ENCODE assay signal across 7 cellular contexts in genomic region chr2:234488913-234489451, GRCh38. TPM values are rescaled to one million over a fixed set of nuclear protein-coding genes. Genes with fewer than 3 reads are reported as not detected.
A peak's percentile ranks its signal among the peaks of the same experiment; 100 is the strongest.
DNase-seq lines count a peak whose midpoint lies in the region; ATAC-seq and TF ChIP-seq lines count a peak whose summit lies in the region.

No MANE protein-coding gene starts in this region.

- H3K9me3 Mint-ChIP-seq in activated naive CD4-positive, alpha-beta T cell treated with anti-CD3 and anti-CD28 coated beads, Interleukin-2, amount 50 U/mL, for 24 hours: no peaks in the 10 kb centered on the region

- H3K4me3 Mint-ChIP-seq in activated naive CD4-positive, alpha-beta T cell treated with anti-CD3 and anti-CD28 coated beads, Interleukin-2, amount 50 U/mL, for 24 hours: peak overlapping the region; percentile 81

- no peak for TF ChIP-seq CTCF in MM.1S (IDR thresholded peaks at IDR 0.05; ENCODE audit: low read length)

- peaks cover 53% of the 10 kb centered on the region for H3F3A ChIP-seq in MM.1S (ENCODE audit: insufficient read depth, low read length)

- peak overlapping the region; percentile 91 for H3K27ac ChIP-seq in MM.1S (ENCODE audit: low read length)

- peak overlapping the region; percentile 22; the same call in 1 of the 2 replicates for H2AFZ ChIP-seq in MM.1S (ENCODE audit: low read length)

- no peaks in the 10 kb centered on the region for H3K27me3 Mint-ChIP-seq in activated naive CD4-positive, alpha-beta T cell treated with anti-CD3 and anti-CD28 coated beads, Interleukin-2, amount 50 U/mL, for 24 hours

- H3K9me3 ChIP-seq in MM.1S (replicated peaks; ENCODE audit: insufficient read depth, low read length): no peaks in the 10 kb centered on the region

- H3K9me2 ChIP-seq in MM.1S (replicated peaks; ENCODE audit: insufficient read depth, low read length): no peaks in the 10 kb centered on the region

- peaks cover 23% of the 10 kb centered on the region for H3K79me2 ChIP-seq in MM.1S (ENCODE audit: low read length)

- H3K27me3 ChIP-seq in MM.1S (replicated peaks; ENCODE audit: insufficient read depth, low read length): no peaks in the 10 kb centered on the region

- peaks cover 92% of the 10 kb centered on the region for H3K4me1 Mint-ChIP-seq in activated naive CD4-positive, alpha-beta T cell treated with anti-CD3 and anti-CD28 coated beads, Interleukin-2, amount 50 U/mL, for 24 hours

- peaks cover 4% of the 10 kb centered on the region for H3K36me3 Mint-ChIP-seq in activated naive CD4-positive, alpha-beta T cell treated with anti-CD3 and anti-CD28 coated beads, Interleukin-2, amount 50 U/mL, for 24 hours

- peak; percentile 82 for ATAC-seq in GM21515 (IDR thresholded peaks at IDR 0.05; ENCODE audit: unreplicated experiment)
- ATAC-seq in stimulated activated naive CD8-positive, alpha-beta T cell treated with anti-CD3 and anti-CD28 coated beads, Interleukin-15, Interleukin-2, amounts not matched to agents 100 U/mL and 50 U/mL, for 24 hours: peak; percentile 85
- ATAC-seq in Right ventricle myocardium superior (ENCODE audit: poor library complexity): no peak

- peak overlapping the region; percentile 99 for H3K27ac Mint-ChIP-seq in activated naive CD4-positive, alpha-beta T cell treated with anti-CD3 and anti-CD28 coated beads, Interleukin-2, amount 50 U/mL, for 24 hours

- H3K9ac ChIP-seq in MM.1S (ENCODE audit: low read length): peak overlapping the region; percentile 57

- peak overlapping the region; percentile 47 for H3K4me3 ChIP-seq in MM.1S (ENCODE audit: low read length)

- intact Hi-C loops in Right ventricle myocardium superior (cut with DNase I): no loop called here

- peak overlapping the region; percentile 93 for H3K4me2 ChIP-seq in MM.1S (ENCODE audit: low read depth, low read length)

- H4K20me1 ChIP-seq in MM.1S (ENCODE audit: insufficient read depth, low read length): no peaks in the 10 kb centered on the region

- peaks cover 55% of the 10 kb centered on the region for H3K4me1 ChIP-seq in MM.1S (ENCODE audit: low read length)

- DNase-seq in MM.1S (peak; percentile 79), GDM1 (lab: John Stamatoyannopoulos, UW) (no peak), Right ventricle myocardium superior (no peak), AML-193 (lab: John Stamatoyannopoulos, UW) (no peak)
- DNase-seq in stimulated activated naive CD8-positive, alpha-beta T cell treated with anti-CD3 and anti-CD28 coated beads, Interleukin-15, Interleukin-2, amounts not matched to agents 100 U/mL and 50 U/mL, for 24 hours: peak; percentile 67

- no peaks in the 10 kb centered on the region for H3K36me3 ChIP-seq in MM.1S (replicated peaks; ENCODE audit: insufficient read depth, low read length)

RNA-seq across cellular contexts. Expression of gene ARL4C, which starts 7.9 kb away (rescaled TPM):
- total RNA-seq in Right ventricle myocardium superior: 2.9 TPM

Comparison
In these comparisons a context has a peak if more than half of its experiments do, and no peak if none do; other contexts are left out.
1. DNase-seq: peak in MM.1S (single experiment) and stimulated activated naive CD8-positive, alpha-beta T cell treated with anti-CD3 and anti-CD28 coated beads, Interleukin-15, Interleukin-2, amounts not matched to agents 100 U/mL and 50 U/mL, for 24 hours (single experiment); none in GDM1 (single experiment), Right ventricle myocardium superior (single experiment) and AML-193 (0 of 2).